ENCODE assay signal across 1 cellular context in genomic region chr20:44642203-44643153, GRCh38.
A peak's percentile ranks its signal among the peaks of the same experiment; 100 is the strongest.
TF ChIP-seq lines count a peak whose summit lies in the region.

No MANE protein-coding gene starts in this region.

TF ChIP-seq in HepG2, 621 proteins besides CTCF, POLR2A, EP300 and RAD21 (continued from another document and continues in another):
- TF ChIP-seq HNF1A (IDR thresholded peaks at IDR 0.05; ENCODE audit: low read depth) (no peak), HNF1A (CRISPR knock-in tag; IDR thresholded peaks at IDR 0.05; ENCODE audit: borderline replicate concordance) (0 out of 2 replicates have a peak, but pooled peaks have one; percentile 17), SAP130 (CRISPR knock-in tag; IDR thresholded peaks at IDR 0.05; ENCODE audit: low read depth) (peak; percentile 39; the same call in 1 of the 2 replicates), ZUFSP (CRISPR knock-in tag; IDR thresholded peaks at IDR 0.05; ENCODE audit: borderline replicate concordance) (no peak), KLF15 (CRISPR knock-in tag; IDR thresholded peaks at IDR 0.05; ENCODE audit: borderline replicate concordance) (no peak), MAZ (IDR thresholded peaks at IDR 0.05; ENCODE audit: borderline replicate concordance, low read depth, low read length) (peak; percentile 42; the same call in 1 of the 2 replicates), MAZ (CRISPR knock-in tag; IDR thresholded peaks at IDR 0.05; ENCODE audit: low read depth) (no peak), CSRNP1 (CRISPR knock-in tag; IDR thresholded peaks at IDR 0.05) (peak; percentile 84), CCDC6 (CRISPR knock-in tag; IDR thresholded peaks at IDR 0.05) (0 out of 2 replicates have a peak, but pooled peaks have one; percentile 38), ZNF343 (CRISPR knock-in tag; IDR thresholded peaks at IDR 0.05) (peak; percentile 82), BCL3 (CRISPR knock-in tag; IDR thresholded peaks at IDR 0.05) (0 out of 2 replicates have a peak, but pooled peaks have one; percentile 14), E2F5 (CRISPR knock-in tag; conservative IDR thresholded peaks at IDR 0.05) (no peak), U2AF1 (optimal IDR thresholded peaks at IDR 0.05; ENCODE audit: low read depth, low read length) (no peak), XRCC5 (optimal IDR thresholded peaks at IDR 0.05; ENCODE audit: low read length) (peak; percentile 47), RNF2 (conservative IDR thresholded peaks at IDR 0.05; ENCODE audit: low read depth) (peak; percentile 38; the same call in 1 of the 2 replicates), HMGXB4 (CRISPR knock-in tag; IDR thresholded peaks at IDR 0.05; ENCODE audit: borderline replicate concordance in 1 of 2, low read depth in 1 of 2) (peak in 1 of 2 experiments; percentile 35; a peak in 1 of 4 replicates), ZFP36 (IDR thresholded peaks at IDR 0.05; ENCODE audit: borderline replicate concordance, low read depth, low read length, partially characterized antibody) (no peak), PRDM15 (CRISPR knock-in tag; IDR thresholded peaks at IDR 0.05) (no peak), MYPOP (CRISPR knock-in tag; IDR thresholded peaks at IDR 0.05) (0 out of 2 replicates have a peak, but pooled peaks have one; percentile 9), ZSCAN9 (CRISPR knock-in tag; IDR thresholded peaks at IDR 0.05; ENCODE audit: borderline replicate concordance) (0 out of 2 replicates have a peak, but pooled peaks have one; percentile 22), ZNF580 (CRISPR knock-in tag; IDR thresholded peaks at IDR 0.05; ENCODE audit: borderline replicate concordance, low read depth) (0 out of 2 replicates have a peak, but pooled peaks have one; percentile 11), ZNF101 (CRISPR knock-in tag; IDR thresholded peaks at IDR 0.05; ENCODE audit: borderline replicate concordance, low read depth) (0 out of 2 replicates have a peak, but pooled peaks have one; percentile 39), ARNTL (CRISPR knock-in tag; IDR thresholded peaks at IDR 0.05) (0 out of 2 replicates have a peak, but pooled peaks have one; percentile 33), PAX8 (CRISPR knock-in tag; IDR thresholded peaks at IDR 0.05; ENCODE audit: borderline replicate concordance) (no peak), ZNF281 (CRISPR knock-in tag; IDR thresholded peaks at IDR 0.05; ENCODE audit: borderline replicate concordance) (peak; percentile 8; the same call in 1 of the 2 replicates), ZNF713 (CRISPR knock-in tag; IDR thresholded peaks at IDR 0.05) (0 out of 2 replicates have a peak, but pooled peaks have one; percentile 83), ZNF34 (CRISPR knock-in tag; IDR thresholded peaks at IDR 0.05; ENCODE audit: borderline replicate concordance) (0 out of 2 replicates have a peak, but pooled peaks have one; percentile 57), NRL (CRISPR knock-in tag; IDR thresholded peaks at IDR 0.05; ENCODE audit: borderline replicate concordance) (0 out of 2 replicates have a peak, but pooled peaks have one; percentile 33), BRCA1 (CRISPR knock-in tag; IDR thresholded peaks at IDR 0.05) (no peak), ZFY (CRISPR knock-in tag; IDR thresholded peaks at IDR 0.05) (peak; percentile 36; the same call in 1 of the 2 replicates), ZBTB7B (CRISPR knock-in tag; IDR thresholded peaks at IDR 0.05) (0 out of 2 replicates have a peak, but pooled peaks have one; percentile 35), DNMT1 (CRISPR knock-in tag; IDR thresholded peaks at IDR 0.05) (no peak), TAF1 (CRISPR knock-in tag; IDR thresholded peaks at IDR 0.05) (peak; percentile 44), ZNF274 (CRISPR knock-in tag; IDR thresholded peaks at IDR 0.05) (peak; percentile 46; the same call in 1 of the 2 replicates), ZNF572 (CRISPR knock-in tag; IDR thresholded peaks at IDR 0.05) (peak; percentile 80; the same call in 1 of the 2 replicates), TOPORS (CRISPR knock-in tag; IDR thresholded peaks at IDR 0.05) (peak; percentile 82), SNAPC5 (CRISPR knock-in tag; IDR thresholded peaks at IDR 0.05; ENCODE audit: borderline replicate concordance) (0 out of 2 replicates have a peak, but pooled peaks have one; percentile 58)
